In the genomic region with DNA sequence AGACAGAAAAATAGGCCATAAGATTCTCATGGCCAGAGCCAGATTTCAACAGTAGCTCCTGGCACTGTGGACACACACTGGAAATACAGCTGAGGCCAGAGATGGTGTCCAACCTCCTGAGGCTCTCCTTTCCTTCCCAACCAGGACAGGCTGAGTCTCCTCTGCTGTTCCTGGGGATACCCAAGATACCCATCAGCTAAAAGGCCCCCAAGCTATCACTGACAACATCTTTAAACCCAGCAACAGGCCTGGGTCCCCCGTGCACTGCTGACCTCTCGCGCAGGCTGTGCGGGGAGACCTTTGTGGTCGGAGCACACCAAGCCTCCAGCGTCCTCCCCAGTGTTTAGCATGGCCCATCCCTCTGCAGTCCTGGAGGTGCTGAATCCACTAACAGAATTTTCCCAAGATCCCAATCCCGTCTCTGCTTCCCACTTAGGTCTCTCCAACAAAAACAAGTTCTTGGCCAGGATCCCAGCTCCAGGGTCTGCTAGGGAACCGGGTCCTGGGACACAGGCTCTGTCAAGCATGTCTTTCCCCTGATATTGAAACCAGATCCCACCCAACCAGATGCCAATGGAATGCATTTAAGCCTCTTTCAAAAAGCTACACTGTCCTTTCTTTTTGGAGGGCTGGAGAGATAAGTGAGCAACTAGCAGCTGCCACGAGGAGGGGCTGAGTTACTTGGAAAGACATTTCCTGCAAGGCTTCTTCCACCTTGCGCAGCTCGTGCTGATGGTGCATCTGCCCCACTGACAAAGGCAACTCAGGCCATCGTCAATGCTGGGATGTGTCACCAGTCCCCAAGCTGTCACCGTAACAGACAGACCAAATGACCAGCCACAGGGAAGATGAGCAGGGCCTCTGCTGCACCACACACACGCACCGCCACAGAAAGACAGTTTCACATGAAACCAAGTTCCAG, we compare ENCODE assay signal across 8 cellular contexts.
DNase-seq lines count a peak whose midpoint lies in the region; ATAC-seq and TF ChIP-seq lines count a peak whose summit lies in the region.

No MANE protein-coding gene starts in this region.

- no peaks in the 10 kb centered on the region for H3K36me3 ChIP-seq in gastroesophageal sphincter
- no peaks in the 10 kb centered on the region for H3K36me3 ChIP-seq in WERI-Rb-1

- H3K4me3 ChIP-seq in gastroesophageal sphincter (no peak overlapping the region), WERI-Rb-1 (ENCODE audit: low read depth, low read length) (no peak overlapping the region)

- H3K9me3 Mint-ChIP-seq in activated naive CD8-positive, alpha-beta T cell (ENCODE audit: low read depth), result no peaks in the 10 kb centered on the region
- no peaks in the 10 kb centered on the region for H3K9me3 Mint-ChIP-seq in activated naive CD8-positive, alpha-beta T cell treated with anti-CD3 and anti-CD28 coated beads for 36 hours
- peaks cover 5% of the 10 kb centered on the region for H3K9me3 Mint-ChIP-seq in type B pancreatic cell

- ATAC-seq in HG03442 (IDR thresholded peaks at IDR 0.05; ENCODE audit: unreplicated experiment) (peak; percentile 27), gastroesophageal sphincter (peak; percentile 20), omental fat pad (ENCODE audit: low FRiP score) (no peak)

- H3K4me1 ChIP-seq in gastroesophageal sphincter, result peaks cover 0 to 96% (median 4%) of the 10 kb centered on the region in 3 donors

- no peak for TF ChIP-seq POLR2A in gastroesophageal sphincter (IDR thresholded peaks at IDR 0.05)

- H3K27me3 ChIP-seq in gastroesophageal sphincter (no peaks in the 10 kb centered on the region), WERI-Rb-1 (ENCODE audit: insufficient read depth, low read depth, severe bottlenecking) (no peaks in the 10 kb centered on the region)

- H3K27ac ChIP-seq in gastroesophageal sphincter, result peak overlapping the region in 3 of 4 donors; percentile 41 to 51 (median 45)
- no peak overlapping the region for H3K27ac ChIP-seq in WERI-Rb-1

- no peaks in the 10 kb centered on the region for H3K9me3 ChIP-seq in gastroesophageal sphincter
- H3K9me3 ChIP-seq in WERI-Rb-1 (ENCODE audit: severe bottlenecking), result no peaks in the 10 kb centered on the region

- H3K27me3 Mint-ChIP-seq in activated naive CD8-positive, alpha-beta T cell, result no peaks in the 10 kb centered on the region
- peaks cover 3% of the 10 kb centered on the region for H3K27me3 Mint-ChIP-seq in activated naive CD8-positive, alpha-beta T cell treated with anti-CD3 and anti-CD28 coated beads for 36 hours
- H3K27me3 Mint-ChIP-seq in type B pancreatic cell, result no peaks in the 10 kb centered on the region

- TF ChIP-seq EP300 in gastroesophageal sphincter (IDR thresholded peaks at IDR 0.05), result no peak

- 26 to 54% methylated on average over 5 to 7 of the region's 15 CpGs for WGBS in gastroesophageal sphincter (ENCODE audit: low coverage in 1 of 2), 2 donors

- no peak for TF ChIP-seq CTCF in gastroesophageal sphincter (IDR thresholded peaks at IDR 0.05)
- no peak for TF ChIP-seq CTCF in type B pancreatic cell (conservative IDR thresholded peaks at IDR 0.05)
- TF ChIP-seq CTCF in WERI-Rb-1 (IDR thresholded peaks at IDR 0.05; ENCODE audit: low read depth, low read length), result no peak
- TF ChIP-seq CTCF in omental fat pad (IDR thresholded peaks at IDR 0.05), result no peak

- H3K4me3 Mint-ChIP-seq in activated naive CD8-positive, alpha-beta T cell, result no peak overlapping the region
- no peak overlapping the region for H3K4me3 Mint-ChIP-seq in activated naive CD8-positive, alpha-beta T cell treated with anti-CD3 and anti-CD28 coated beads for 36 hours
- H3K4me3 Mint-ChIP-seq in type B pancreatic cell, result peak overlapping the region; percentile 38

- no peak for DNase-seq in activated naive CD8-positive, alpha-beta T cell treated with anti-CD3 and anti-CD28 coated beads for 36 hours
- DNase-seq in type B pancreatic cell (ENCODE audit: extremely low spot score, unreplicated experiment) (no peak), NCI-H2196 (lab: John Stamatoyannopoulos, UW; ENCODE audit: unreplicated experiment) (no peak), WERI-Rb-1 (no peak), omental fat pad (ENCODE audit: low spot score) (no peak)

- peak overlapping the region; percentile 46 for H3K27ac Mint-ChIP-seq in activated naive CD8-positive, alpha-beta T cell
- no peak overlapping the region for H3K27ac Mint-ChIP-seq in activated naive CD8-positive, alpha-beta T cell treated with anti-CD3 and anti-CD28 coated beads for 36 hours
- no peak overlapping the region for H3K27ac Mint-ChIP-seq in type B pancreatic cell

- peaks cover 10% of the 10 kb centered on the region for H3K4me1 Mint-ChIP-seq in activated naive CD8-positive, alpha-beta T cell (ENCODE audit: low read depth)
- H3K4me1 Mint-ChIP-seq in activated naive CD8-positive, alpha-beta T cell treated with anti-CD3 and anti-CD28 coated beads for 36 hours, result peaks cover 17% of the 10 kb centered on the region
- peaks cover 76% of the 10 kb centered on the region for H3K4me1 Mint-ChIP-seq in type B pancreatic cell (ENCODE audit: unreplicated experiment)

- no peaks in the 10 kb centered on the region for H3K36me3 Mint-ChIP-seq in activated naive CD8-positive, alpha-beta T cell
- no peaks in the 10 kb centered on the region for H3K36me3 Mint-ChIP-seq in activated naive CD8-positive, alpha-beta T cell treated with anti-CD3 and anti-CD28 coated beads for 36 hours
- peaks cover 23% of the 10 kb centered on the region for H3K36me3 Mint-ChIP-seq in type B pancreatic cell
